In genomic region chr9:114551750-114552685, GRCh38 we compare ENCODE assay signal across 8 cellular contexts. TPM values are rescaled to one million over a fixed set of nuclear protein-coding genes. Genes with fewer than 3 reads are reported as not detected.
DNase-seq lines count a peak whose midpoint lies in the region; ATAC-seq and TF ChIP-seq lines count a peak whose summit lies in the region.

No MANE protein-coding gene starts in this region.

- no peaks in the 10 kb centered on the region for H3K36me3 Mint-ChIP-seq in type B pancreatic cell

- H3K27ac Mint-ChIP-seq in type B pancreatic cell, result peak overlapping the region; percentile 88

- TF ChIP-seq CTCF in type B pancreatic cell (conservative IDR thresholded peaks at IDR 0.05), result no peak

- no peak overlapping the region for H3K4me3 Mint-ChIP-seq in type B pancreatic cell

- ATAC-seq in HG03108 (IDR thresholded peaks at IDR 0.05; ENCODE audit: unreplicated experiment) (no peak), HG02759 (IDR thresholded peaks at IDR 0.05; ENCODE audit: unreplicated experiment) (no peak)

- peaks cover 23% of the 10 kb centered on the region for H3K27me3 Mint-ChIP-seq in type B pancreatic cell

- H3K4me1 Mint-ChIP-seq in type B pancreatic cell (ENCODE audit: unreplicated experiment), result peaks cover 7% of the 10 kb centered on the region

- peak; percentile 17 for DNase-seq in NCI-H2196 (lab: John Stamatoyannopoulos, UW; ENCODE audit: unreplicated experiment)
- no peak for DNase-seq in NCI-H2196 treated with DMSO at 0.1 percent for 48 hours (lab: John Stamatoyannopoulos, UW; ENCODE audit: unreplicated experiment)
- DNase-seq in amniotic stem cell (lab: John Stamatoyannopoulos, UW), result peak; percentile 98
- DNase-seq in iris pigment epithelial cell (ENCODE audit: low read depth), result peak; percentile 96
- DNase-seq in type B pancreatic cell (ENCODE audit: extremely low spot score, unreplicated experiment), result no peak
- no peak for DNase-seq in middle frontal gyrus (ENCODE audit: extremely low spot score, low spot score)

- H3K9me3 Mint-ChIP-seq in type B pancreatic cell, result peaks cover 4% of the 10 kb centered on the region

RNA-seq across cellular contexts. Expression of gene ATP6V1G1, which starts 35.6 kb away (rescaled TPM):
- 110 and 147 TPM in 2 replicates for total RNA-seq in type B pancreatic cell (ENCODE audit: low replicate concordance)

RNA-seq across cellular contexts. Expression of gene WHRN, which starts 46.7 kb away (rescaled TPM):
- 12.2 and 13.3 TPM in 2 replicates for total RNA-seq in type B pancreatic cell (ENCODE audit: low replicate concordance)

RNA-seq across cellular contexts. Expression of gene TMEM268, which starts 59.1 kb away (rescaled TPM):
- total RNA-seq in type B pancreatic cell (ENCODE audit: low replicate concordance), result 6.5 and 6.6 TPM in 2 replicates

Comparison
In these comparisons a context has a peak if more than half of its experiments do, and no peak if none do; other contexts are left out.
1. DNase-seq: peak in NCI-H2196 (single experiment), amniotic stem cell (single experiment) and iris pigment epithelial cell (single experiment); none in NCI-H2196 treated with DMSO at 0.1 percent for 48 hours (single experiment), type B pancreatic cell (single experiment) and middle frontal gyrus (single experiment).